ENCODE assay signal across 1 cellular context in genomic region chr17:66248285-66248684, GRCh38.
TF ChIP-seq lines count a peak whose summit lies in the region.

No MANE protein-coding gene starts in this region.

TF ChIP-seq in HepG2, 621 proteins besides CTCF, POLR2A, EP300 and RAD21:
- 0 out of 2 replicates have a peak, but pooled peaks have one; percentile 40 for TF ChIP-seq FOXO4 (CRISPR knock-in tag; conservative IDR thresholded peaks at IDR 0.05)
- TF ChIP-seq ZNF446 (CRISPR knock-in tag; IDR thresholded peaks at IDR 0.05), result no peak
- no peak for TF ChIP-seq ZNF512B (CRISPR knock-in tag; IDR thresholded peaks at IDR 0.05; ENCODE audit: borderline replicate concordance)
